7 cellular contexts compared by ENCODE assay signal in genomic region chr11:36510567-36511020, GRCh38. TPM values are rescaled to one million over a fixed set of nuclear protein-coding genes. Genes with fewer than 3 reads are reported as not detected.
A peak's percentile ranks its signal among the peaks of the same experiment; 100 is the strongest.
DNase-seq lines count a peak whose midpoint lies in the region; ATAC-seq, FAIRE-seq and TF ChIP-seq lines count a peak whose summit lies in the region.

No MANE protein-coding gene starts in this region.

- H3K27me3 ChIP-seq in GM12878 (replicated peaks in 1 of 2; ENCODE audit: control insufficient read depth in 2 of 2, insufficient read depth in 2 of 2, low read length in 1 of 2): no peaks in the 10 kb centered on the region
- H3K27me3 ChIP-seq in thymus (ENCODE audit: control insufficient read depth, insufficient read depth): no peaks in the 10 kb centered on the region

- peak overlapping the region; percentile 86 for H3K4me3 ChIP-seq in GM12878
- H3K4me3 ChIP-seq in thymus (ENCODE audit: low read length): peak overlapping the region; percentile 76

- H3K4me1 ChIP-seq in GM12878 (ENCODE audit: control insufficient read depth, insufficient read depth, low read length): peaks cover 4% of the 10 kb centered on the region; the same call in 1 of the 2 replicates
- H3K4me1 ChIP-seq in thymus (ENCODE audit: control insufficient read depth, insufficient read depth, low read length): peaks cover 4% of the 10 kb centered on the region

- H3K36me3 ChIP-seq in GM12878 (ENCODE audit: control insufficient read depth in 2 of 2, insufficient read depth in 2 of 2, low read length in 1 of 2) (no peaks in the 10 kb centered on the region), thymus (ENCODE audit: control insufficient read depth, insufficient read depth) (no peaks in the 10 kb centered on the region)

- no TSS peak for BruUV-seq in GM12878 (replicated peaks; lab: Mats Ljungman, UMichigan)

- H3K9ac ChIP-seq in GM12878 (ENCODE audit: control insufficient read depth, insufficient read depth, low read length): peak overlapping the region; percentile 83

- no peak for TF ChIP-seq RAD21 in GM12878 (IDR thresholded peaks at IDR 0.05; ENCODE audit: insufficient read depth, low read depth, low read length)

- no peak for FAIRE-seq in GM12878 (lab: Jason Lieb, UNC)

- in situ Hi-C loops in GM12878 (cut with MboI): no loop called here

- peak overlapping the region; percentile 99 for H2AFZ ChIP-seq in GM12878 (ENCODE audit: control insufficient read depth, low read depth, low read length)

- TF ChIP-seq CTCF in GM12878 (IDR thresholded peaks at IDR 0.05 in 2 of 3, conservative IDR thresholded peaks at IDR 0.05 in 1 of 3; ENCODE audit: control insufficient read depth in 2 of 3, extremely low read depth in 1 of 3, insufficient read depth in 1 of 3, low read depth in 3 of 3, low read length in 3 of 3): no peak

- H3K79me2 ChIP-seq in GM12878 (ENCODE audit: control insufficient read depth, insufficient read depth, low read length): peaks cover 23% of the 10 kb centered on the region

- peak overlapping the region; percentile 96 for H3K4me2 ChIP-seq in GM12878 (ENCODE audit: control insufficient read depth, insufficient read depth)

- TF ChIP-seq EP300 in GM12878 (IDR thresholded peaks at IDR 0.05; ENCODE audit: borderline replicate concordance in 1 of 2, control insufficient read depth in 1 of 2, low read depth in 2 of 2, low read length in 2 of 2): no peak

- 15% methylated on average over 11 of the region's 11 CpGs for WGBS in GM12878 (ENCODE audit: insufficient coverage, insufficient replicate concordance, low lambda C conversion rate, missing lambda C conversion rate)
- 29% methylated on average over 11 of the region's 11 CpGs for WGBS in thymus

- H3K9me3 ChIP-seq in GM12878 (replicated peaks; ENCODE audit: control insufficient read depth, insufficient read depth, low read length): peaks cover 2% of the 10 kb centered on the region; the same call in 1 of the 3 replicates
- no peaks in the 10 kb centered on the region for H3K9me3 ChIP-seq in thymus (ENCODE audit: control insufficient read depth)

- POLR2A ChIA-PET in GM12878 (lab: Charles Lee): interaction anchor here (1.3 kb wide), 1 partner anchor 9 kb away, joined by 4 read pairs; no protein-coding TSS in a partner anchor

- TF ChIP-seq POLR2A in GM12878 (IDR thresholded peaks at IDR 0.05; ENCODE audit: low read depth, low read length): no peak

- CTCF ChIA-PET in GM12878 (lab: Yijun Ruan, JAX): interaction anchor here (0.9 to 3.6 kb wide), 10 partner anchors 9 to 221 kb away, joined by 3 to 40 read pairs (median 4); no protein-coding TSS in a partner anchor

- intact Hi-C loops in GM12878 (cut with micrococcal nuclease; ENCODE audit: unreplicated experiment): no loop called here

- ATAC-seq in GM18517 (IDR thresholded peaks at IDR 0.05; ENCODE audit: unreplicated experiment) (peak; percentile 16), HG03432 (IDR thresholded peaks at IDR 0.05; ENCODE audit: unreplicated experiment) (peak; percentile 10), GM12878 (peak; percentile 7; the same call in 1 of the 3 replicates), HG03196 (IDR thresholded peaks at IDR 0.05; ENCODE audit: unreplicated experiment) (no peak)

- no peak for DNase-seq in GM12878 (ENCODE audit: low read depth, low spot score)
- peak; percentile 33 for DNase-seq in kidney glomerular epithelial cell (lab: John Stamatoyannopoulos, UW)
- DNase-seq in NK-92 (lab: John Stamatoyannopoulos, UW; ENCODE audit: unreplicated experiment): no peak

- SMC1A ChIA-PET in GM12878 (lab: Charles Lee; ENCODE audit: uncharacterized antibody, unreplicated experiment): interaction anchor here (0.9 to 2.9 kb wide), 3 partner anchors 11 to 221 kb away, joined by 3 to 23 read pairs (median 3); no protein-coding TSS in a partner anchor

- RAD21 ChIA-PET in GM12878 (lab: Charles Lee; ENCODE audit: unreplicated experiment): interaction anchor here (1.0 kb wide), 2 partner anchors 18 to 218 kb away, joined by 4 to 5 read pairs; no protein-coding TSS in a partner anchor

- no peaks in the 10 kb centered on the region for H4K20me1 ChIP-seq in GM12878 (ENCODE audit: control insufficient read depth, insufficient read depth)

- H3K27ac ChIP-seq in GM12878 (ENCODE audit: control insufficient read depth, insufficient read depth): no peak overlapping the region
- peak overlapping the region; percentile 90 for H3K27ac ChIP-seq in thymus (ENCODE audit: low read depth)

TF ChIP-seq in GM12878, 131 proteins besides CTCF, POLR2A, EP300 and RAD21 (continues in another document):
- TF ChIP-seq E4F1 (IDR thresholded peaks at IDR 0.05; ENCODE audit: borderline replicate concordance, partially characterized antibody) (no peak), RBBP5 (conservative IDR thresholded peaks at IDR 0.05) (no peak), GATAD2B (conservative IDR thresholded peaks at IDR 0.05; ENCODE audit: low read depth) (no peak), TCF12 (IDR thresholded peaks at IDR 0.05; ENCODE audit: low read depth, low read length) (no peak), IKZF2 (IDR thresholded peaks at IDR 0.05) (0 out of 4 replicates have a peak, but pooled peaks of 1 of the 2 experiments have one; percentile 5), RUNX3 (IDR thresholded peaks at IDR 0.05; ENCODE audit: low read length) (no peak), MEF2B (IDR thresholded peaks at IDR 0.05; ENCODE audit: partially characterized antibody, poor library complexity, severe bottlenecking) (no peak)

RNA-seq across cellular contexts. Expression of gene TRAF6, which starts 0.5 kb away (rescaled TPM):
- total RNA-seq in GM12878 (2013; cell fraction: nucleolus; rRNA removed): 25.0 and 27.0 TPM in 2 replicates
- total RNA-seq in GM12878 (2014; rRNA removed) (6.3 and 7.5 TPM in 2 replicates), GM12878 (2014; rRNA removed; fragmentation: Illumina TruSeq; extraction: Trizol) (4.8 and 6.9 TPM in 2 replicates), GM12878 (2021) (6.7 and 7.1 TPM in 2 replicates)
- 4.5 TPM for polyA plus RNA-seq in GM12878 (2011; ENCODE audit: low read depth)
- polyA plus RNA-seq in GM12878 (2011; rRNA removed) (10.9 and 11.7 TPM in 2 replicates), GM12878 (2014; fragmentation: Illumina TruSeq; extraction: Trizol) (5.3 and 6.8 TPM in 2 replicates), GM12878 (2014; fragmentation: Nextera tagmentation; extraction: Ambion mirVana) (1 to 10 TPM; 1.4 to 2.6 TPM), GM12878 (2014; rRNA removed) (3.4 and 4.4 TPM in 2 replicates), GM12878 (2016; fragmentation: Nextera tagmentation; extraction: Ambion mirVana) (10 to 100 TPM in 1 of 2 experiments, 1 to 10 TPM in 1; 8.3 to 10.5 TPM), thymus (5.0 TPM)
- polyA plus RNA-seq in GM12878 (2011; cell fraction: cytosol; rRNA removed): 5.9 and 7.5 TPM in 2 replicates
- polyA plus RNA-seq in GM12878 (2011; cell fraction: nucleus; rRNA removed): 8.3 and 12.0 TPM in 2 replicates
- 4.3 and 4.5 TPM in 2 replicates for polyA plus RNA-seq in GM12878 (2012)
- 9.5 and 13.5 TPM in 2 replicates for polyA minus RNA-seq in GM12878 (2011; rRNA and poly(A)+ RNA removed)
- 3.2 and 4.7 TPM in 2 replicates for polyA minus RNA-seq in GM12878 (2011; cell fraction: cytosol; rRNA and poly(A)+ RNA removed)
- 8.2 and 10.5 TPM in 2 replicates for polyA minus RNA-seq in GM12878 (2011; cell fraction: nucleus; rRNA and poly(A)+ RNA removed)

RNA-seq across cellular contexts. Expression of gene RAG1, which starts 57.2 kb away (rescaled TPM):
- total RNA-seq in GM12878 (2013; cell fraction: nucleolus; rRNA removed): 0.06 and 0.07 TPM in 2 replicates
- total RNA-seq in GM12878 (2014; rRNA removed) (0.11 TPM in 1 of 2 replicates, not detected in the other), GM12878 (2014; rRNA removed; fragmentation: Illumina TruSeq; extraction: Trizol) (0.04 TPM in 1 of 2 replicates, not detected in the other), GM12878 (2021) (0.05 TPM in 1 of 2 replicates, not detected in the other)
- 0.05 TPM for polyA plus RNA-seq in GM12878 (2011; ENCODE audit: low read depth)
- polyA plus RNA-seq in GM12878 (2011; rRNA removed) (0.03 and 0.08 TPM in 2 replicates), GM12878 (2014; fragmentation: Illumina TruSeq; extraction: Trizol) (0.03 TPM in 1 of 2 replicates, not detected in the other), GM12878 (2014; fragmentation: Nextera tagmentation; extraction: Ambion mirVana) (not detected), GM12878 (2014; rRNA removed) (0.01 TPM in 2 replicates), GM12878 (2016; fragmentation: Nextera tagmentation; extraction: Ambion mirVana) (under 1 TPM in 1 of 2 experiments, not detected in 1; 0.44 TPM), thymus (24.6 TPM)
- under 0.01 TPM in 1 of 2 replicates, not detected in the other for polyA plus RNA-seq in GM12878 (2011; cell fraction: cytosol; rRNA removed)
- polyA plus RNA-seq in GM12878 (2011; cell fraction: nucleus; rRNA removed): 0.03 and 0.18 TPM in 2 replicates
- 0.03 and 0.18 TPM in 2 replicates for polyA plus RNA-seq in GM12878 (2012)
- polyA minus RNA-seq in GM12878 (2011; rRNA and poly(A)+ RNA removed): not detected in 2 replicates
- not detected in 2 replicates for polyA minus RNA-seq in GM12878 (2011; cell fraction: cytosol; rRNA and poly(A)+ RNA removed)
- not detected in 2 replicates for polyA minus RNA-seq in GM12878 (2011; cell fraction: nucleus; rRNA and poly(A)+ RNA removed)

Comparison
In these comparisons a context has a peak if more than half of its experiments do, and no peak if none do; other contexts are left out.
1. RNA of gene RAG1, which starts 57.2 kb away (polyA plus RNA-seq): 24.6 TPM in thymus (single experiment); under 0.01 to 0.44 TPM in GM12878; every median in the first group is over 10 times any median in the second.